ENCODE assay signal across 14 cellular contexts in the genomic region with DNA sequence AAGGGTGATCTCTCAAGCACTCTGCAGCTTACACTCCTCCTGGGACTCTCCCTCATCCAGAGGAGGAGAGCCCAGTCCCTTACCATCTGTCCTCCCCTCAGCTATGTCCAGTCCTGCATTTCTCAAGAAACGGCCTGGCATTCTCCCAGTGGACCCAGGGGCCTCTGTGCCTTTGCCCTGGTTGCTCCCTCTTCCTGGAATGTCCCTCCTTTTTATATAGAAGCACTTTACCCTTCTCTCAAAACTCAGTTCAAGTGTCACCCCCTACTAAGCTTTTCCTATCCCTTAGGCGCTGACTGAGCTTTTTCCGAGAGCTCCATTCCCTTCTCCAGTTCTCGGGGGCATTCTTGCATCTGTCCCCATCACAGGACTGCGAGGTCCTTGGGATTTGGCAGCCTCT. TPM values are rescaled to one million over a fixed set of nuclear protein-coding genes. Genes with fewer than 3 reads are reported as not detected.
DNase-seq lines count a peak whose midpoint lies in the region; ATAC-seq and TF ChIP-seq lines count a peak whose summit lies in the region.
"Had no signal": no experiment of that assay in that cellular context is flagged by ENCODE, and none has a peak within 500 bp of the region (broad histone marks: within the 10 kb centered on the region; RNA-seq: fewer than 3 reads in every experiment).

No MANE protein-coding gene starts in this region.

- H3K27me3 ChIP-seq in left ventricle myocardium inferior (ENCODE audit: low read depth) (no peaks in the 10 kb centered on the region), mesenchymal stem cell (ENCODE audit: control insufficient read depth in 1 of 2, insufficient read depth in 1 of 2, low read length in 2 of 2) (no peaks in the 10 kb centered on the region), aorta (ENCODE audit: control insufficient read depth in 1 of 2, insufficient read depth in 2 of 2, low read length in 1 of 2) (no peaks in the 10 kb centered on the region), Karpas-422 (ENCODE audit: low read length) (no peaks in the 10 kb centered on the region)
- H3K27me3 ChIP-seq: suprapubic skin had no signal

- CTCF ChIA-PET in activated CD8-positive, alpha-beta T cell treated with anti-CD3 and anti-CD28 coated beads, Interleukin-2, amount 10 ng/mL, durations not matched to agents 7 days and 5 days (lab: Charles Lee), result interaction anchor here (1.2 to 15.0 kb wide), 9 partner anchors 10 to 101 kb away, joined by 3 to 199 read pairs (median 22); partner anchors contain the start of genes GLRX5 and SYNE3

- H3K79me1 ChIP-seq in mesenchymal stem cell (replicated peaks; ENCODE audit: low read length, poor library complexity, severe bottlenecking), result peaks cover 15% of the 10 kb centered on the region

- peak overlapping the region; percentile 81 for H3K9ac ChIP-seq in mesenchymal stem cell (ENCODE audit: low read length)
- H3K9ac ChIP-seq in Karpas-422 (ENCODE audit: low read length), result no peak overlapping the region

- peak overlapping the region; percentile 29 to 39 for H2BK12ac ChIP-seq in mesenchymal stem cell (ENCODE audit: low read length in 2 of 2)

- no peaks in the 10 kb centered on the region for H3K79me2 ChIP-seq in Karpas-422 (ENCODE audit: low read length)

- no peak overlapping the region for H2BK15ac ChIP-seq in mesenchymal stem cell (ENCODE audit: low read depth, poor library complexity, severe bottlenecking)

- H2AK5ac ChIP-seq in mesenchymal stem cell (ENCODE audit: low read length, severe bottlenecking), result no peak overlapping the region

- H3K4me2 ChIP-seq in mesenchymal stem cell (ENCODE audit: low read length, poor library complexity, severe bottlenecking) (no peak overlapping the region), Karpas-422 (ENCODE audit: low read depth, low read length, poor library complexity, severe bottlenecking) (no peak overlapping the region)

- TF ChIP-seq CTCF in left ventricle myocardium inferior (IDR thresholded peaks at IDR 0.05; ENCODE audit: borderline replicate concordance), result no peak

- peaks cover 79% of the 10 kb centered on the region for H3K4me1 Mint-ChIP-seq in activated CD8-positive, alpha-beta T cell treated with anti-CD3 and anti-CD28 coated beads, Interleukin-2, amount 10 ng/mL, durations not matched to agents 7 days and 5 days (ENCODE audit: low read depth)

- no peak overlapping the region for H3K4me3 Mint-ChIP-seq in activated CD8-positive, alpha-beta T cell treated with anti-CD3 and anti-CD28 coated beads, Interleukin-2, amount 10 ng/mL, durations not matched to agents 7 days and 5 days

- H2AFZ ChIP-seq in mesenchymal stem cell (ENCODE audit: low read depth, low read length), result no peak overlapping the region
- no peak overlapping the region for H2AFZ ChIP-seq in Karpas-422 (ENCODE audit: low read length)

- no peaks in the 10 kb centered on the region for H3K9me3 Mint-ChIP-seq in activated CD8-positive, alpha-beta T cell treated with anti-CD3 and anti-CD28 coated beads, Interleukin-2, amount 10 ng/mL, durations not matched to agents 7 days and 5 days (ENCODE audit: insufficient read depth)

- peaks cover 65% of the 10 kb centered on the region for H3K4me1 ChIP-seq in left ventricle myocardium inferior
- H3K4me1 ChIP-seq in mesenchymal stem cell (ENCODE audit: control insufficient read depth, insufficient read depth, low read depth, low read length), result peaks cover 13% of the 10 kb centered on the region
- peaks cover 0 to 13% of the 10 kb centered on the region in 2 donors for H3K4me1 ChIP-seq in aorta (ENCODE audit: control insufficient read depth in 1 of 2, insufficient read depth in 2 of 2, low read length in 2 of 2)
- H3K4me1 ChIP-seq in Karpas-422 (ENCODE audit: low read length), result peaks cover 22% of the 10 kb centered on the region

- H3K27ac ChIP-seq in left ventricle myocardium inferior (replicated peaks), result peak overlapping the region; percentile 70
- no peak overlapping the region for H3K27ac ChIP-seq in mesenchymal stem cell (ENCODE audit: low read length, poor library complexity, severe bottlenecking)
- peak overlapping the region; percentile 58 to 92 for H3K27ac ChIP-seq in aorta (ENCODE audit: low read depth in 1 of 2, low read length in 2 of 2)
- H3K27ac ChIP-seq in Karpas-422 (ENCODE audit: low read length), result no peak overlapping the region

- no peak for ATAC-seq in left ventricle myocardium superior
- ATAC-seq in activated CD8-positive, alpha-beta T cell treated with anti-CD3 and anti-CD28 coated beads, Interleukin-2, amount 10 ng/mL, durations not matched to agents 7 days and 5 days, result no peak
- no peak for ATAC-seq in aorta (ENCODE audit: low FRiP score)
- ATAC-seq in HG03469 (IDR thresholded peaks at IDR 0.05; ENCODE audit: unreplicated experiment), result no peak

- intact Hi-C loops in left ventricle myocardium inferior (cut with micrococcal nuclease), result loop anchor here (5.0 kb wide), 1 partner anchor 84 kb away; no protein-coding TSS in a partner anchor
- intact Hi-C loops in left ventricle myocardium superior (cut with micrococcal nuclease), result loop anchor here (5.0 kb wide), 1 partner anchor 84 kb away; no protein-coding TSS in a partner anchor
- intact Hi-C loops in aorta (cut with DNase I), result loop anchor here in 1 of 2 donors (2.0 kb wide), 1 partner anchor 83 kb away; no protein-coding TSS in a partner anchor

- H3K14ac ChIP-seq in mesenchymal stem cell (ENCODE audit: low read length in 2 of 2), result no peak overlapping the region

- no peak overlapping the region for H4K91ac ChIP-seq in mesenchymal stem cell (ENCODE audit: low read length)

- no peak for DNase-seq in left ventricle myocardium inferior
- no peak for DNase-seq in left ventricle myocardium superior
- no peak for DNase-seq in activated CD8-positive, alpha-beta T cell treated with anti-CD3 and anti-CD28 coated beads, Interleukin-2, amount 10 ng/mL, durations not matched to agents 7 days and 5 days
- DNase-seq in mesenchymal stem cell, result no peak
- no peak for DNase-seq in aorta
- DNase-seq in Karpas-422, result no peak
- DNase-seq in stimulated activated CD4-positive, alpha-beta T cell treated with anti-CD3 and anti-CD28 coated beads, Interleukin-2, amount 100 ng/mL, for 24 hours, result no peak
- DNase-seq: DMS79, NCI-H1930, nucleus accumbens, Right ventricle myocardium superior had no signal

- no peaks in the 10 kb centered on the region for H3K27me3 Mint-ChIP-seq in activated CD8-positive, alpha-beta T cell treated with anti-CD3 and anti-CD28 coated beads, Interleukin-2, amount 10 ng/mL, durations not matched to agents 7 days and 5 days (ENCODE audit: low read depth)

- 82% methylated on average over 5 of the region's 5 CpGs for WGBS in mesenchymal stem cell
- 52 to 61% methylated on average over 5 of the region's 5 CpGs for WGBS in aorta, 2 donors

- H3K4ac ChIP-seq in mesenchymal stem cell (ENCODE audit: low read depth in 1 of 2, low read length in 2 of 2), result peak overlapping the region in 1 of 2 experiments; percentile 2

- H3K9me3 ChIP-seq in left ventricle myocardium inferior (replicated peaks) (no peaks in the 10 kb centered on the region), mesenchymal stem cell (ENCODE audit: control insufficient read depth, low read length) (no peaks in the 10 kb centered on the region), aorta (ENCODE audit: control insufficient read depth, low read length) (no peaks in the 10 kb centered on the region), Karpas-422 (ENCODE audit: low read length) (no peaks in the 10 kb centered on the region)
- H3K9me3 ChIP-seq: suprapubic skin had no signal

- H3K27ac Mint-ChIP-seq in activated CD8-positive, alpha-beta T cell treated with anti-CD3 and anti-CD28 coated beads, Interleukin-2, amount 10 ng/mL, durations not matched to agents 7 days and 5 days, result peak overlapping the region; percentile 95

- H4K20me1 ChIP-seq in Karpas-422 (ENCODE audit: insufficient read depth, low read depth, low read length), result no peaks in the 10 kb centered on the region

- no peaks in the 10 kb centered on the region for H3K9me2 ChIP-seq in Karpas-422 (replicated peaks; ENCODE audit: insufficient read depth, low read length)

- no peaks in the 10 kb centered on the region for H3K36me3 ChIP-seq in left ventricle myocardium inferior
- peaks cover 0 to 2% of the 10 kb centered on the region in 2 experiments for H3K36me3 ChIP-seq in mesenchymal stem cell (ENCODE audit: control insufficient read depth in 1 of 2, insufficient read depth in 2 of 2, low read depth in 1 of 2, low read length in 2 of 2)
- H3K36me3 ChIP-seq in aorta (ENCODE audit: control insufficient read depth in 1 of 2, insufficient read depth in 2 of 2, low read length in 1 of 2), result no peaks in the 10 kb centered on the region
- no peaks in the 10 kb centered on the region for H3K36me3 ChIP-seq in Karpas-422 (ENCODE audit: insufficient read depth, low read length)
- H3K36me3 ChIP-seq: suprapubic skin had no signal

- peaks cover 14% of the 10 kb centered on the region for H3K36me3 Mint-ChIP-seq in activated CD8-positive, alpha-beta T cell treated with anti-CD3 and anti-CD28 coated beads, Interleukin-2, amount 10 ng/mL, durations not matched to agents 7 days and 5 days (ENCODE audit: low read depth)

- H3K4me3 ChIP-seq in left ventricle myocardium inferior (no peak overlapping the region), mesenchymal stem cell (ENCODE audit: insufficient read depth in 1 of 2, low read depth in 1 of 2, low read length in 2 of 2) (no peak overlapping the region), aorta (ENCODE audit: low read length in 2 of 2) (no peak overlapping the region), Karpas-422 (ENCODE audit: low read length) (no peak overlapping the region)
- H3K4me3 ChIP-seq: smooth muscle cell, suprapubic skin had no signal

- H3K18ac ChIP-seq in mesenchymal stem cell (ENCODE audit: low read depth in 1 of 2, low read length in 2 of 2), result peak overlapping the region in 1 of 2 experiments; percentile 59

- no peak overlapping the region for H2BK120ac ChIP-seq in mesenchymal stem cell (ENCODE audit: low read depth, low read length)

- POLR2A ChIA-PET in activated CD8-positive, alpha-beta T cell treated with anti-CD3 and anti-CD28 coated beads, Interleukin-2, amount 10 ng/mL, durations not matched to agents 7 days and 5 days (lab: Charles Lee), result interaction anchor here (0.8 to 1.7 kb wide), 2 partner anchors 10 kb away, joined by 3 to 6 read pairs; partner anchors contain the start of gene SYNE3

- H4K8ac ChIP-seq in mesenchymal stem cell (ENCODE audit: low read length), result no peak overlapping the region

- no peak overlapping the region for H2BK5ac ChIP-seq in mesenchymal stem cell (ENCODE audit: low read depth, low read length, poor library complexity, severe bottlenecking)

- peak overlapping the region in 1 of 2 experiments; percentile 30 for H3K23ac ChIP-seq in mesenchymal stem cell (ENCODE audit: low read length in 2 of 2)

RNA-seq across cellular contexts. Expression of gene GLRX5, which starts 8.9 kb away (rescaled TPM):
- total RNA-seq in left ventricle myocardium inferior (85.0 TPM), left ventricle myocardium superior (94.0 TPM), aorta (10 to 100 TPM; 20.1 to 22.4 TPM)
- total RNA-seq in activated CD8-positive, alpha-beta T cell treated with anti-CD3 and anti-CD28 coated beads, Interleukin-2, amount 10 ng/mL, durations not matched to agents 7 days and 5 days, result 10 to 100 TPM; 52.8 to 54.6 TPM
- 52.4 TPM for polyA plus RNA-seq in mesenchymal stem cell (2013, experiment 1 of 2)
- 54.4 TPM for polyA plus RNA-seq in mesenchymal stem cell (2013, experiment 2 of 2)
- polyA plus RNA-seq in aorta, result 10 to 100 TPM; 41.9 to 54.2 TPM
- 69.7 and 74.6 TPM in 2 replicates for total RNA-seq in Karpas-422 (2014; rRNA removed; shearing (Covaris generic); ENCODE audit: low replicate concordance)

RNA-seq across cellular contexts. Expression of gene SYNE3, which starts 9.5 kb away (rescaled TPM):
- 11.3 TPM for total RNA-seq in left ventricle myocardium inferior
- total RNA-seq in left ventricle myocardium superior, result 12.2 TPM
- total RNA-seq in activated CD8-positive, alpha-beta T cell treated with anti-CD3 and anti-CD28 coated beads, Interleukin-2, amount 10 ng/mL, durations not matched to agents 7 days and 5 days, result 10 to 100 TPM; 91.5 TPM
- polyA plus RNA-seq in mesenchymal stem cell (2013, experiment 1 of 2), result 4.1 TPM
- 3.9 TPM for polyA plus RNA-seq in mesenchymal stem cell (2013, experiment 2 of 2)
- total RNA-seq in aorta, result 10 to 100 TPM; 39.1 to 61.5 TPM
- polyA plus RNA-seq in aorta, result 1 to 10 TPM; 3.0 to 6.9 TPM
- 1.8 and 3.3 TPM in 2 replicates for total RNA-seq in Karpas-422 (2014; rRNA removed; shearing (Covaris generic); ENCODE audit: low replicate concordance)

Comparison
In these comparisons a context has a peak if more than half of its experiments do, and no peak if none do; other contexts are left out.
1. H3K27ac ChIP-seq: peak in left ventricle myocardium inferior (single experiment) and aorta (2 of 2); none in mesenchymal stem cell (single experiment) and Karpas-422 (single experiment).